ENCODE assay signal across 14 cellular contexts in genomic region chr7:37694208-37695080, GRCh38. TPM values are rescaled to one million over a fixed set of nuclear protein-coding genes. Genes with fewer than 3 reads are reported as not detected.
A peak's percentile ranks its signal among the peaks of the same experiment; 100 is the strongest.
DNase-seq lines count a peak whose midpoint lies in the region; ATAC-seq and TF ChIP-seq lines count a peak whose summit lies in the region.
"Had no signal": no experiment of that assay in that cellular context is flagged by ENCODE, and none has a peak within 500 bp of the region (broad histone marks: within the 10 kb centered on the region; RNA-seq: fewer than 3 reads in every experiment).

No MANE protein-coding gene starts in this region.

- intact Hi-C loops in dendritic cell treated with granulocyte-macrophage colony-stimulating factor and Interleukin-4, amounts not matched to agents 40 ng/mL and 50 ng/mL, for 4 days (cut with micrococcal nuclease), result no loop called here
- intact Hi-C loops in right lobe of liver (cut with DNase I), result no loop called here

- H3K9me3 Mint-ChIP-seq in dendritic cell treated with granulocyte-macrophage colony-stimulating factor and Interleukin-4, amounts not matched to agents 40 ng/mL and 50 ng/mL, for 4 days, result no peaks in the 10 kb centered on the region

- peak; percentile 95 for DNase-seq in MV-4-11 (lab: John Stamatoyannopoulos, UW)
- peak in 2 of 3 donors; percentile 30 to 61 for DNase-seq in right lobe of liver
- DNase-seq in omental fat pad (ENCODE audit: low spot score), result no peak
- no peak for DNase-seq in stimulated activated CD4-positive, alpha-beta T cell treated with anti-CD3 and anti-CD28 coated beads, Interleukin-4, amount 100 ng/mL, for 4 hours
- DNase-seq: activated CD4-positive, alpha-beta T cell treated with anti-CD3 and anti-CD28 coated beads for 4 hours; DMS79 treated with DMSO at 0.1 percent for 48 hours; NCI-H2029 treated with DMSO at 0.1 percent for 48 hours; T-helper 17 cell had no signal

- ATAC-seq in right lobe of liver (peak; percentile 50 to 76 (median 68)), omental fat pad (ENCODE audit: low FRiP score) (no peak), HG02870 (IDR thresholded peaks at IDR 0.05; ENCODE audit: unreplicated experiment) (no peak), HG03439 (IDR thresholded peaks at IDR 0.05; ENCODE audit: unreplicated experiment) (no peak)
- ATAC-seq: Panc1, T-helper 17 cell had no signal

- H3K4me2 ChIP-seq in BLaER1, result peak overlapping the region; percentile 48

- H3K4me3 ChIP-seq in BLaER1 (no peak overlapping the region), right lobe of liver (no peak overlapping the region)
- H3K4me3 ChIP-seq: thyroid gland had no signal

- no peak for TF ChIP-seq POLR2A in right lobe of liver (IDR thresholded peaks at IDR 0.05)

- no peak overlapping the region for H3K4me3 Mint-ChIP-seq in dendritic cell treated with granulocyte-macrophage colony-stimulating factor and Interleukin-4, amounts not matched to agents 40 ng/mL and 50 ng/mL, for 4 days
- H3K4me3 Mint-ChIP-seq: T-helper 17 cell had no signal

- H3K4me1 Mint-ChIP-seq in dendritic cell treated with granulocyte-macrophage colony-stimulating factor and Interleukin-4, amounts not matched to agents 40 ng/mL and 50 ng/mL, for 4 days (ENCODE audit: low read depth), result peaks cover 82% of the 10 kb centered on the region
- H3K4me1 Mint-ChIP-seq: T-helper 17 cell had no signal

- TF ChIP-seq CTCF in right lobe of liver (IDR thresholded peaks at IDR 0.05), result no peak
- no peak for TF ChIP-seq CTCF in omental fat pad (IDR thresholded peaks at IDR 0.05)

- H3K9me3 ChIP-seq in BLaER1, result 0 out of 2 replicates have a peak, but pooled peaks cover 9% of the 10 kb centered on the region
- H3K9me3 ChIP-seq in right lobe of liver, result no peaks in the 10 kb centered on the region
- H3K9me3 ChIP-seq: thyroid gland had no signal

- peak overlapping the region; percentile 13 for H3K27ac Mint-ChIP-seq in dendritic cell treated with granulocyte-macrophage colony-stimulating factor and Interleukin-4, amounts not matched to agents 40 ng/mL and 50 ng/mL, for 4 days
- H3K27ac Mint-ChIP-seq: T-helper 17 cell had no signal

- peak overlapping the region; percentile 37; the same call in 1 of the 2 replicates for H3K27ac ChIP-seq in BLaER1
- H3K27ac ChIP-seq in right lobe of liver, result no peak overlapping the region
- H3K27ac ChIP-seq: thyroid gland had no signal

- H3K36me3 ChIP-seq in BLaER1 (no peaks in the 10 kb centered on the region), right lobe of liver (no peaks in the 10 kb centered on the region)
- H3K36me3 ChIP-seq: thyroid gland had no signal

- H3K4me1 ChIP-seq in BLaER1, result peaks cover 21% of the 10 kb centered on the region
- H3K4me1 ChIP-seq in right lobe of liver, result no peaks in the 10 kb centered on the region

- peaks cover 75% of the 10 kb centered on the region for H3K36me3 Mint-ChIP-seq in dendritic cell treated with granulocyte-macrophage colony-stimulating factor and Interleukin-4, amounts not matched to agents 40 ng/mL and 50 ng/mL, for 4 days (ENCODE audit: low read depth)

- H3K27me3 Mint-ChIP-seq in dendritic cell treated with granulocyte-macrophage colony-stimulating factor and Interleukin-4, amounts not matched to agents 40 ng/mL and 50 ng/mL, for 4 days, result no peaks in the 10 kb centered on the region

- 47% methylated on average over 3 of the region's 4 CpGs for WGBS in right lobe of liver (ENCODE audit: insufficient coverage, low coverage, low lambda C conversion rate, missing lambda C conversion rate)

- H3K27me3 ChIP-seq in BLaER1 (no peaks in the 10 kb centered on the region), right lobe of liver (no peaks in the 10 kb centered on the region)
- H3K27me3 ChIP-seq: thyroid gland had no signal

- no peak overlapping the region for H3K9ac ChIP-seq in BLaER1

- H4K20me1 ChIP-seq in BLaER1, result no peaks in the 10 kb centered on the region

RNA-seq across cellular contexts. Expression of gene GPR141, which starts 10.9 kb away (rescaled TPM):
- total RNA-seq in right lobe of liver (under 1 TPM in 2 of 6 experiments, not detected in 4; 0.51 to 0.60 TPM), omental fat pad (1 to 10 TPM in 2 of 4 donors, under 1 TPM in 2; 0.65 to 4.9 (median 1.1) TPM)

Comparison
In these comparisons a context has a peak if more than half of its experiments do, and no peak if none do; other contexts are left out.
1. DNase-seq: peak in MV-4-11 (single experiment) and right lobe of liver (2 of 3); none in omental fat pad (single experiment) and stimulated activated CD4-positive, alpha-beta T cell treated with anti-CD3 and anti-CD28 coated beads, Interleukin-4, amount 100 ng/mL, for 4 hours (0 of 2).
2. ATAC-seq: peak in right lobe of liver (4 of 4); none in omental fat pad (single experiment), HG02870 (single experiment) and HG03439 (single experiment).